Comparison of ENCODE assay signal across 13 cellular contexts in genomic region chr14:33647385-33647786, GRCh38.
A peak's percentile ranks its signal among the peaks of the same experiment; 100 is the strongest.
DNase-seq lines count a peak whose midpoint lies in the region; ATAC-seq and TF ChIP-seq lines count a peak whose summit lies in the region.
"Had no signal": no experiment of that assay in that cellular context is flagged by ENCODE, and none has a peak within 500 bp of the region (broad histone marks: within the 10 kb centered on the region; RNA-seq: fewer than 3 reads in every experiment).

No MANE protein-coding gene starts in this region.

- H3K4me3 Mint-ChIP-seq in chondrocyte (ENCODE audit: unreplicated experiment) = no peak overlapping the region
- H3K4me3 Mint-ChIP-seq: activated naive CD8-positive, alpha-beta T cell treated with anti-CD3 and anti-CD28 coated beads, Interleukin-2, amount 50 U/mL, for 24 hours; T-helper 1 cell treated with Interleukin-12 subunit alpha and Interleukin-12 subunit beta and Interleukin-4 antibody, amounts not matched to agents 30 μg/mL and 1 μg/mL, for 36 hours had no signal

- no peak for ATAC-seq in Right ventricle myocardium inferior
- ATAC-seq: activated naive CD8-positive, alpha-beta T cell treated with anti-CD3 and anti-CD28 coated beads, Interleukin-2, amount 50 U/mL, for 24 hours; left colon had no signal

- no peaks in the 10 kb centered on the region for H3K27me3 Mint-ChIP-seq in chondrocyte (ENCODE audit: low read depth)
- H3K27me3 Mint-ChIP-seq: activated naive CD8-positive, alpha-beta T cell treated with anti-CD3 and anti-CD28 coated beads, Interleukin-2, amount 50 U/mL, for 24 hours had no signal

- no peak for TF ChIP-seq CTCF in fibroblast of the aortic adventitia (IDR thresholded peaks at IDR 0.05; ENCODE audit: insufficient read depth, low read length)
- no peak for TF ChIP-seq CTCF in chondrocyte (IDR thresholded peaks at IDR 0.05)

- H3K4me1 Mint-ChIP-seq in chondrocyte (ENCODE audit: low read depth) = peaks cover 13% of the 10 kb centered on the region
- H3K4me1 Mint-ChIP-seq: activated naive CD8-positive, alpha-beta T cell treated with anti-CD3 and anti-CD28 coated beads, Interleukin-2, amount 50 U/mL, for 24 hours had no signal

- peak; percentile 2 for DNase-seq in DMS53 (lab: John Stamatoyannopoulos, UW)
- DNase-seq in DMS53 treated with DMSO at 0.1 percent for 48 hours (lab: John Stamatoyannopoulos, UW; ENCODE audit: unreplicated experiment) = no peak
- DNase-seq in SW480 (ENCODE audit: low spot score) = peak; percentile 35
- DNase-seq in fibroblast of the aortic adventitia (ENCODE audit: low read depth) = peak; percentile 98
- peak; percentile 70 for DNase-seq in smooth muscle cell of the brain vasculature (ENCODE audit: low read depth, low spot score)
- no peak for DNase-seq in DMS114 treated with DMSO at 0.1 percent for 48 hours (lab: John Stamatoyannopoulos, UW; ENCODE audit: unreplicated experiment)
- DNase-seq in Right ventricle myocardium inferior (ENCODE audit: missing footprints) = no peak
- DNase-seq in chondrocyte (ENCODE audit: low spot score) = no peak
- DNase-seq: activated naive CD8-positive, alpha-beta T cell treated with anti-CD3 and anti-CD28 coated beads, Interleukin-2, amount 50 U/mL, for 24 hours; left colon; NCI-H748 treated with DMSO at 0.1 percent for 48 hours; upper lobe of left lung had no signal

- H3K27ac Mint-ChIP-seq in chondrocyte (ENCODE audit: unreplicated experiment) = no peak overlapping the region
- H3K27ac Mint-ChIP-seq: activated naive CD8-positive, alpha-beta T cell treated with anti-CD3 and anti-CD28 coated beads, Interleukin-2, amount 50 U/mL, for 24 hours; T-helper 1 cell treated with Interleukin-12 subunit alpha and Interleukin-12 subunit beta and Interleukin-4 antibody, amounts not matched to agents 30 μg/mL and 1 μg/mL, for 36 hours had no signal

- no peak overlapping the region for H3K4me3 ChIP-seq in fibroblast of the aortic adventitia (ENCODE audit: low read depth, low read length)
- H3K4me3 ChIP-seq: upper lobe of left lung had no signal

- H3K36me3 Mint-ChIP-seq in chondrocyte (ENCODE audit: low read depth) = peaks cover 2% of the 10 kb centered on the region

- H3K9me3 Mint-ChIP-seq in chondrocyte (ENCODE audit: low read depth) = no peaks in the 10 kb centered on the region
- H3K9me3 Mint-ChIP-seq: activated naive CD8-positive, alpha-beta T cell treated with anti-CD3 and anti-CD28 coated beads, Interleukin-2, amount 50 U/mL, for 24 hours; T-helper 1 cell treated with Interleukin-12 subunit alpha and Interleukin-12 subunit beta and Interleukin-4 antibody, amounts not matched to agents 30 μg/mL and 1 μg/mL, for 36 hours had no signal

- intact Hi-C loops in Right ventricle myocardium inferior (cut with DNase I) = no loop called here

Comparison
In these comparisons a context has a peak if more than half of its experiments do, and no peak if none do; other contexts are left out.
1. DNase-seq: peak in DMS53 (single experiment), SW480 (single experiment), fibroblast of the aortic adventitia (single experiment) and smooth muscle cell of the brain vasculature (single experiment); none in DMS53 treated with DMSO at 0.1 percent for 48 hours (single experiment), DMS114 treated with DMSO at 0.1 percent for 48 hours (single experiment), Right ventricle myocardium inferior (single experiment) and chondrocyte (single experiment).